8 cellular contexts compared by ENCODE assay signal in genomic region chr11:72751293-72752087, GRCh38. TPM values are rescaled to one million over a fixed set of nuclear protein-coding genes. Genes with fewer than 3 reads are reported as not detected.
A peak's percentile ranks its signal among the peaks of the same experiment; 100 is the strongest.
DNase-seq lines count a peak whose midpoint lies in the region; ATAC-seq and TF ChIP-seq lines count a peak whose summit lies in the region.

No MANE protein-coding gene starts in this region.

- no peaks in the 10 kb centered on the region for H3K36me3 ChIP-seq in CD8-positive, alpha-beta memory T cell (ENCODE audit: insufficient read depth, low read length)
- H3K36me3 ChIP-seq in Loucy (ENCODE audit: insufficient read depth, low read length) (no peaks in the 10 kb centered on the region), mammary epithelial cell (ENCODE audit: insufficient read depth, low read length) (no peaks in the 10 kb centered on the region)

- H3K27me3 Mint-ChIP-seq in CD8-positive, alpha-beta memory T cell: no peaks in the 10 kb centered on the region

- peak overlapping the region; percentile 81 to 99 (median 94) for H3K27ac Mint-ChIP-seq in CD8-positive, alpha-beta memory T cell

- H3K9ac ChIP-seq in Loucy (ENCODE audit: low read depth, low read length, poor library complexity, severe bottlenecking) (peak overlapping the region; percentile 82), mammary epithelial cell (ENCODE audit: insufficient read depth, low read length) (peak overlapping the region; percentile 14)

- H3K4me2 ChIP-seq in Loucy (ENCODE audit: low read depth, low read length, poor library complexity, severe bottlenecking) (peak overlapping the region; percentile 89), mammary epithelial cell (ENCODE audit: insufficient read depth, low read depth, low read length) (peak overlapping the region; percentile 79)

- intact Hi-C loops in mammary epithelial cell (cut with micrococcal nuclease): no loop called here

- ATAC-seq in HG02885 (IDR thresholded peaks at IDR 0.05; ENCODE audit: poor library complexity, unreplicated experiment): no peak

- CTCF ChIA-PET in CD8-positive, alpha-beta memory T cell (lab: Charles Lee): interaction anchor here (1.0 kb wide), 1 partner anchor 17 kb away, joined by 3 read pairs; no protein-coding TSS in a partner anchor
- CTCF ChIA-PET in mammary epithelial cell (lab: Charles Lee; ENCODE audit: low non-redundant PET): no interaction called here

- peak in 1 of 5 donors; percentile 46 for DNase-seq in CD8-positive, alpha-beta memory T cell
- DNase-seq in mammary epithelial cell (no peak), DMS 273 (lab: John Stamatoyannopoulos, UW; ENCODE audit: unreplicated experiment) (no peak), amniotic stem cell (lab: John Stamatoyannopoulos, UW) (no peak), G401 (ENCODE audit: low spot score) (no peak)

- H3K27ac ChIP-seq in CD8-positive, alpha-beta memory T cell (ENCODE audit: low read depth, low read length): peak overlapping the region; percentile 80
- no peak overlapping the region for H3K27ac ChIP-seq in mammary epithelial cell (ENCODE audit: insufficient read depth, low read depth, low read length)

- no peaks in the 10 kb centered on the region for H3K9me2 ChIP-seq in Loucy (replicated peaks; ENCODE audit: low read depth, low read length)

- peak overlapping the region; percentile 85 to 98 (median 95) for H3K4me3 Mint-ChIP-seq in CD8-positive, alpha-beta memory T cell

- H3F3A ChIP-seq in Loucy (ENCODE audit: low read depth): no peaks in the 10 kb centered on the region

- H2AFZ ChIP-seq in Loucy (ENCODE audit: low read length) (peak overlapping the region; percentile 89), mammary epithelial cell (ENCODE audit: low read depth, low read length) (peak overlapping the region; percentile 78)

- H4K20me1 ChIP-seq in Loucy (ENCODE audit: insufficient read depth, low read length, poor library complexity, severe bottlenecking) (peaks cover 12% of the 10 kb centered on the region), mammary epithelial cell (ENCODE audit: insufficient read depth, low read length) (no peaks in the 10 kb centered on the region)

- H3K36me3 Mint-ChIP-seq in CD8-positive, alpha-beta memory T cell: peaks cover 0 to 17% (median 2%) of the 10 kb centered on the region in 3 donors

- no peak for TF ChIP-seq CTCF in Loucy (conservative IDR thresholded peaks at IDR 0.05; ENCODE audit: low read length)
- TF ChIP-seq CTCF in mammary epithelial cell (conservative IDR thresholded peaks at IDR 0.05 in 1 of 2, IDR thresholded peaks at IDR 0.05 in 1 of 2; ENCODE audit: extremely low read depth in 1 of 2, insufficient read depth in 1 of 2, low read depth in 1 of 2, low read length in 2 of 2): no peak

- peak overlapping the region; percentile 93 for H3K4me3 ChIP-seq in CD8-positive, alpha-beta memory T cell (ENCODE audit: low read length)
- peak overlapping the region; percentile 87 for H3K4me3 ChIP-seq in Loucy (ENCODE audit: low read length, poor library complexity, severe bottlenecking)
- peak overlapping the region; percentile 66 to 75 (median 72) for H3K4me3 ChIP-seq in mammary epithelial cell (replicated peaks in 1 of 3; ENCODE audit: insufficient read depth in 1 of 3, low read depth in 2 of 3, low read length in 3 of 3)
- H3K4me3 ChIP-seq in mononuclear cell (ENCODE audit: low read length): peak overlapping the region; percentile 92

- H3K79me2 ChIP-seq in Loucy (ENCODE audit: insufficient read depth, low read length): peaks cover 48% of the 10 kb centered on the region
- peaks cover 28% of the 10 kb centered on the region for H3K79me2 ChIP-seq in mammary epithelial cell (ENCODE audit: insufficient read depth, low read length)

- peaks cover 45 to 63% (median 52%) of the 10 kb centered on the region in 3 donors for H3K4me1 Mint-ChIP-seq in CD8-positive, alpha-beta memory T cell

- 80% methylated on average over 5 of the region's 18 CpGs for WGBS in mammary epithelial cell (ENCODE audit: low coverage, missing lambda C conversion rate)

- H3K9me3 Mint-ChIP-seq in CD8-positive, alpha-beta memory T cell: no peaks in the 10 kb centered on the region

- in situ Hi-C loops in mammary epithelial cell (cut with MboI; ENCODE audit: low sequenced_read_pairs in 2 of 2): no loop called here
- in situ Hi-C loops in G401 (cut with HindIII; ENCODE audit: low sequenced_read_pairs): loop anchor here (10.0 kb wide), 1 partner anchor 97 kb away; no protein-coding TSS in a partner anchor

- no TSS peak for BruUV-seq in mammary epithelial cell (replicated peaks; lab: Mats Ljungman, UMichigan)

- dilution Hi-C loops in mammary epithelial cell (cut with HindIII; ENCODE audit: low sequenced_read_pairs): loop anchor here (5.0 to 10.0 kb wide), 3 partner anchors 59 to 207 kb away; partner anchors contain the start of gene ATG16L2

- POLR2A ChIA-PET in CD8-positive, alpha-beta memory T cell (lab: Charles Lee): no interaction called here

- no peaks in the 10 kb centered on the region for H3K9me3 ChIP-seq in CD8-positive, alpha-beta memory T cell (ENCODE audit: low read length)
- H3K9me3 ChIP-seq in Loucy (ENCODE audit: insufficient read depth, low read depth, low read length) (no peaks in the 10 kb centered on the region), mammary epithelial cell (replicated peaks; ENCODE audit: insufficient read depth, low read length) (no peaks in the 10 kb centered on the region), mononuclear cell (ENCODE audit: low read depth, low read length) (no peaks in the 10 kb centered on the region)

- no peaks in the 10 kb centered on the region for H3K27me3 ChIP-seq in CD8-positive, alpha-beta memory T cell (ENCODE audit: insufficient read depth, low read length, poor library complexity, severe bottlenecking)
- no peaks in the 10 kb centered on the region for H3K27me3 ChIP-seq in Loucy (ENCODE audit: insufficient read depth, low read length, poor library complexity, severe bottlenecking)
- H3K27me3 ChIP-seq in mammary epithelial cell (ENCODE audit: insufficient read depth, low read length): no peaks in the 10 kb centered on the region
- H3K27me3 ChIP-seq in mononuclear cell (ENCODE audit: insufficient read depth, low read length): no peaks in the 10 kb centered on the region

- peaks cover 46% of the 10 kb centered on the region for H3K4me1 ChIP-seq in CD8-positive, alpha-beta memory T cell (ENCODE audit: insufficient read depth, low read length)
- H3K4me1 ChIP-seq in Loucy (ENCODE audit: insufficient read depth, low read length, poor library complexity, severe bottlenecking) (peaks cover 42% of the 10 kb centered on the region), mammary epithelial cell (ENCODE audit: insufficient read depth, low read length) (peaks cover 12% of the 10 kb centered on the region), mononuclear cell (ENCODE audit: insufficient read depth, low read length) (peaks cover 50% of the 10 kb centered on the region)

RNA-seq across cellular contexts. Expression of gene ARAP1, which starts 0.7 kb away (rescaled TPM):
- total RNA-seq in CD8-positive, alpha-beta memory T cell: 10 to 100 TPM; 61.2 to 64.0 TPM
- 39.8 TPM for polyA plus RNA-seq in CD8-positive, alpha-beta memory T cell
- 10 to 100 TPM; 56.8 to 78.3 TPM for total RNA-seq in mammary epithelial cell
- polyA plus RNA-seq in mammary epithelial cell: 51.9 TPM
- polyA minus RNA-seq in mammary epithelial cell: 274 TPM
- total RNA-seq in mononuclear cell: 74.3 TPM
- total RNA-seq in G401 (2014; rRNA removed; shearing (Covaris generic)): 89.9 and 113 TPM in 2 replicates

RNA-seq across cellular contexts. Expression of gene STARD10, which starts 42.4 kb away (rescaled TPM):
- 10 to 100 TPM; 13.8 to 15.9 TPM for total RNA-seq in CD8-positive, alpha-beta memory T cell
- polyA plus RNA-seq in CD8-positive, alpha-beta memory T cell: 21.8 TPM
- total RNA-seq in mammary epithelial cell: 10 to 100 TPM; 32.8 to 63.0 TPM
- polyA plus RNA-seq in mammary epithelial cell: 73.7 TPM
- polyA minus RNA-seq in mammary epithelial cell: 67.3 TPM
- 10.2 TPM for total RNA-seq in mononuclear cell
- 68.8 and 74.1 TPM in 2 replicates for total RNA-seq in G401 (2014; rRNA removed; shearing (Covaris generic))
